Comparison of ENCODE assay signal across 9 cellular contexts in the genomic region with DNA sequence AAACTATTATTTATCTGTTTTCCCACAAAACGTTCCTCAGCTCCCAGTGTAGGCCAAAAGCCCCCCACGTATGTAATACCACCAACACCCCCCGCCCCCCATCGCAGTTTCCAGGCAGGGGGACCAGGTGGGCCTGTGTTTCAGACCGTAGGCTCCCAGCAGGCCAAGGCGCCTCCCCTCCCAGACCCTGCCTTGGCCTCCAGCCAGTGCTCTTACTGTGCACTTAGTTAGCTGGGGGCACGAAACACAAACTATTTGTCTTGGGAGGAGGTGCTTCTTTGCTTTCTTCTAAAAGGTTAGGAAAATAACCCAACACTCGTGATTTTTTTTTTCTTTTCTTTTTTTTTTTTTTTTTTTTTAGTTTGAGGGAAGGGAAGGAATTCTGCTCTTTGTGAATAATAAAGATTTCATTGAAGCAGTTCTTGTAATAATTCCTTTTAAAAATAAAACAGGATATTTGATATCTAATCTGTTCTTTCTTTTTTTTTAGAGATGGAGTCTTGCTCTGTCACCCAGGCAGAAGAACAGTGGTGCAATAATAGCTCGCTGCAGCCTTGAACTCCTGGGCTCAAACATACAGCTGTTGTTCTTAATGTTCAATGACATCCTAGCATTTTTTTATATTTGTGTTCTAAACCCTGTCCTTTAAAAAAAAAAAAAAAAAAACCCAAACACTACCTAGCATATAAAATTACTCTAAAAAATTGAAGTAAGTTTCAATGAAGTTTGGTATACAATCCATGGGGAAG.
"Had no signal": no experiment of that assay in that cellular context is flagged by ENCODE, and none has a peak within 500 bp of the region (broad histone marks: within the 10 kb centered on the region; RNA-seq: fewer than 3 reads in every experiment).

No MANE protein-coding gene starts in this region.

- H3K27me3 ChIP-seq: gastrocnemius medialis, thyroid gland had no signal

- H3K4me3 ChIP-seq: gastrocnemius medialis, heart left ventricle, thyroid gland had no signal

- H3K9me3 ChIP-seq: gastrocnemius medialis, heart left ventricle, thyroid gland had no signal

- H2AFZ ChIP-seq: parathyroid adenoma had no signal

- H3K36me3 ChIP-seq: gastrocnemius medialis, heart left ventricle, thyroid gland had no signal

- H3K4me1 ChIP-seq: gastrocnemius medialis, parathyroid adenoma, thyroid gland had no signal

- H3K9ac ChIP-seq: parathyroid adenoma had no signal

- H3K27ac ChIP-seq: epithelial cell of prostate, gastrocnemius medialis, heart left ventricle, parathyroid adenoma, thyroid gland had no signal

- H3K79me2 ChIP-seq: parathyroid adenoma had no signal

- DNase-seq: activated gamma-delta T cell; central memory CD4-positive, alpha-beta T cell; cortex of kidney; effector CD8-positive, alpha-beta T cell had no signal
